Comparison of ENCODE assay signal across 1 cellular context in the genomic region with DNA sequence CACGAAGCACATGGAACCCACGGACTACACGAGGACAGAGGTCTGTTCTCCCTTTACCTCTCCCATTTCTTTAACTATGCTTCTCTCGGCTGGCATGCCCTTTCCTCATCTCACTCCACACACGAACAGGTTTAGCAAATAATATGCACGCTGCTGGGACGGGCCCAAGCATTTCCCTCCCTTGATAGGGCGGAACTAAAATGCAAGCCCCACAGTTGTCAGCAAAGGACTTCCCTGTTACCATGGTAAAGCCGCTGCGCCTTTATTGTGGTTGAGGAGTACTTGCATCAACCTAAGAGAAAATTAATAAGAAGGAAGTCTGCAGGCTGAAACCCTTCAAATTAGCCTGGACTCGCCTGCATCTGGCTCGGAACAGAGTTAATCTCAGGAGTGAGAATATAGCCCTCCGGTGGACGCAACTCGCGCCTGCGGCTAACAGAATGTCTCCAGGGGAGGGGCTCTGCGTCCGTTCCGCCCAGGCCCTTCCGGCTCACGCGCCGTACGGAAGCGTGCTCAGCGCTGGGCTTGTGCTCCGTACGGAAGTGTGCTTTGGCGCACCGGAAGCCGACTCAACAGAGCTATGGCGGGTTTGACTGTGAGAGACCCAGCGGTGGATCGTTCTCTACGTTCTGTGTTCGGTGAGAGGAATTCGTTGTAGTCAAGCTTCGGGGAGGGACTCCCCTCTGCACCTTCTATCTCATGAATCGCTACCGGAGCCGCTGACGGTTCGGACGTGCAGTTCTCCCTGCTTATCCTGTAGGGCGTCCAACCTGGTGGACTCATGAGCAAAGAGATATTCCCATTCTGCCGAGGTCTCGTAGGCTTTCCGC.
TF ChIP-seq lines count a peak whose summit lies in the region.

A gene with protein sequence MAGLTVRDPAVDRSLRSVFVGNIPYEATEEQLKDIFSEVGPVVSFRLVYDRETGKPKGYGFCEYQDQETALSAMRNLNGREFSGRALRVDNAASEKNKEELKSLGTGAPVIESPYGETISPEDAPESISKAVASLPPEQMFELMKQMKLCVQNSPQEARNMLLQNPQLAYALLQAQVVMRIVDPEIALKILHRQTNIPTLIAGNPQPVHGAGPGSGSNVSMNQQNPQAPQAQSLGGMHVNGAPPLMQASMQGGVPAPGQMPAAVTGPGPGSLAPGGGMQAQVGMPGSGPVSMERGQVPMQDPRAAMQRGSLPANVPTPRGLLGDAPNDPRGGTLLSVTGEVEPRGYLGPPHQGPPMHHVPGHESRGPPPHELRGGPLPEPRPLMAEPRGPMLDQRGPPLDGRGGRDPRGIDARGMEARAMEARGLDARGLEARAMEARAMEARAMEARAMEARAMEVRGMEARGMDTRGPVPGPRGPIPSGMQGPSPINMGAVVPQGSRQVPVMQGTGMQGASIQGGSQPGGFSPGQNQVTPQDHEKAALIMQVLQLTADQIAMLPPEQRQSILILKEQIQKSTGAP (plus strand): TSS at position 555 of the 830 bp plus-strand sequence. CDS start 26 bp downstream, at position 581.

TF ChIP-seq in A549, 52 proteins besides CTCF, POLR2A, EP300 and RAD21 (continued from another document):
- TF ChIP-seq, protein P1, sequence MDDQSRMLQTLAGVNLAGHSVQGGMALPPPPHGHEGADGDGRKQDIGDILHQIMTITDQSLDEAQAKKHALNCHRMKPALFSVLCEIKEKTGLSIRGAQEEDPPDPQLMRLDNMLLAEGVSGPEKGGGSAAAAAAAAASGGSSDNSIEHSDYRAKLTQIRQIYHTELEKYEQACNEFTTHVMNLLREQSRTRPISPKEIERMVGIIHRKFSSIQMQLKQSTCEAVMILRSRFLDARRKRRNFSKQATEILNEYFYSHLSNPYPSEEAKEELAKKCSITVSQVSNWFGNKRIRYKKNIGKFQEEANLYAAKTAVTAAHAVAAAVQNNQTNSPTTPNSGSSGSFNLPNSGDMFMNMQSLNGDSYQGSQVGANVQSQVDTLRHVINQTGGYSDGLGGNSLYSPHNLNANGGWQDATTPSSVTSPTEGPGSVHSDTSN (IDR thresholded peaks at IDR 0.05), result no peak
- TF ChIP-seq FOXS1 (CRISPR knock-in tag; IDR thresholded peaks at IDR 0.05), result no peak
- TF ChIP-seq RCOR1 (IDR thresholded peaks at IDR 0.05; ENCODE audit: low read depth, low read length), result no peak
- TF ChIP-seq, protein P2, sequence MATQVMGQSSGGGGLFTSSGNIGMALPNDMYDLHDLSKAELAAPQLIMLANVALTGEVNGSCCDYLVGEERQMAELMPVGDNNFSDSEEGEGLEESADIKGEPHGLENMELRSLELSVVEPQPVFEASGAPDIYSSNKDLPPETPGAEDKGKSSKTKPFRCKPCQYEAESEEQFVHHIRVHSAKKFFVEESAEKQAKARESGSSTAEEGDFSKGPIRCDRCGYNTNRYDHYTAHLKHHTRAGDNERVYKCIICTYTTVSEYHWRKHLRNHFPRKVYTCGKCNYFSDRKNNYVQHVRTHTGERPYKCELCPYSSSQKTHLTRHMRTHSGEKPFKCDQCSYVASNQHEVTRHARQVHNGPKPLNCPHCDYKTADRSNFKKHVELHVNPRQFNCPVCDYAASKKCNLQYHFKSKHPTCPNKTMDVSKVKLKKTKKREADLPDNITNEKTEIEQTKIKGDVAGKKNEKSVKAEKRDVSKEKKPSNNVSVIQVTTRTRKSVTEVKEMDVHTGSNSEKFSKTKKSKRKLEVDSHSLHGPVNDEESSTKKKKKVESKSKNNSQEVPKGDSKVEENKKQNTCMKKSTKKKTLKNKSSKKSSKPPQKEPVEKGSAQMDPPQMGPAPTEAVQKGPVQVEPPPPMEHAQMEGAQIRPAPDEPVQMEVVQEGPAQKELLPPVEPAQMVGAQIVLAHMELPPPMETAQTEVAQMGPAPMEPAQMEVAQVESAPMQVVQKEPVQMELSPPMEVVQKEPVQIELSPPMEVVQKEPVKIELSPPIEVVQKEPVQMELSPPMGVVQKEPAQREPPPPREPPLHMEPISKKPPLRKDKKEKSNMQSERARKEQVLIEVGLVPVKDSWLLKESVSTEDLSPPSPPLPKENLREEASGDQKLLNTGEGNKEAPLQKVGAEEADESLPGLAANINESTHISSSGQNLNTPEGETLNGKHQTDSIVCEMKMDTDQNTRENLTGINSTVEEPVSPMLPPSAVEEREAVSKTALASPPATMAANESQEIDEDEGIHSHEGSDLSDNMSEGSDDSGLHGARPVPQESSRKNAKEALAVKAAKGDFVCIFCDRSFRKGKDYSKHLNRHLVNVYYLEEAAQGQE (IDR thresholded peaks at IDR 0.05), result no peak
- no peak for TF ChIP-seq HEYL (CRISPR knock-in tag; IDR thresholded peaks at IDR 0.05)
- no peak for TF ChIP-seq CHD4 (IDR thresholded peaks at IDR 0.05; ENCODE audit: borderline replicate concordance)
- no peak for TF ChIP-seq CHD2 (IDR thresholded peaks at IDR 0.05; ENCODE audit: low read length, partially characterized antibody)
- TF ChIP-seq, protein P3, sequence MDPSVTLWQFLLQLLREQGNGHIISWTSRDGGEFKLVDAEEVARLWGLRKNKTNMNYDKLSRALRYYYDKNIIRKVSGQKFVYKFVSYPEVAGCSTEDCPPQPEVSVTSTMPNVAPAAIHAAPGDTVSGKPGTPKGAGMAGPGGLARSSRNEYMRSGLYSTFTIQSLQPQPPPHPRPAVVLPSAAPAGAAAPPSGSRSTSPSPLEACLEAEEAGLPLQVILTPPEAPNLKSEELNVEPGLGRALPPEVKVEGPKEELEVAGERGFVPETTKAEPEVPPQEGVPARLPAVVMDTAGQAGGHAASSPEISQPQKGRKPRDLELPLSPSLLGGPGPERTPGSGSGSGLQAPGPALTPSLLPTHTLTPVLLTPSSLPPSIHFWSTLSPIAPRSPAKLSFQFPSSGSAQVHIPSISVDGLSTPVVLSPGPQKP (IDR thresholded peaks at IDR 0.05; ENCODE audit: low read depth, low read length), result no peak
- TF ChIP-seq, protein P4, sequence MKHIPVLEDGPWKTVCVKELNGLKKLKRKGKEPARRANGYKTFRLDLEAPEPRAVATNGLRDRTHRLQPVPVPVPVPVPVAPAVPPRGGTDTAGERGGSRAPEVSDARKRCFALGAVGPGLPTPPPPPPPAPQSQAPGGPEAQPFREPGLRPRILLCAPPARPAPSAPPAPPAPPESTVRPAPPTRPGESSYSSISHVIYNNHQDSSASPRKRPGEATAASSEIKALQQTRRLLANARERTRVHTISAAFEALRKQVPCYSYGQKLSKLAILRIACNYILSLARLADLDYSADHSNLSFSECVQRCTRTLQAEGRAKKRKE (CRISPR knock-in tag; IDR thresholded peaks at IDR 0.05; ENCODE audit: low read depth), result no peak
- TF ChIP-seq ZC3H11A (IDR thresholded peaks at IDR 0.05), result no peak
- no peak for TF ChIP-seq EHF (CRISPR knock-in tag; IDR thresholded peaks at IDR 0.05)
- no peak for TF ChIP-seq BHLHE40 (IDR thresholded peaks at IDR 0.05; ENCODE audit: low read depth, low read length)
- TF ChIP-seq FOSB (CRISPR knock-in tag; IDR thresholded peaks at IDR 0.05), result no peak
- TF ChIP-seq CBX2 (IDR thresholded peaks at IDR 0.05; ENCODE audit: borderline replicate concordance, low read depth), result no peak
- peak; percentile 59; the same call in 1 of the 2 replicates for TF ChIP-seq RNF2 (IDR thresholded peaks at IDR 0.05; ENCODE audit: borderline replicate concordance, low read depth)
- TF ChIP-seq MYC (IDR thresholded peaks at IDR 0.05; ENCODE audit: borderline replicate concordance, low read length), result no peak; the same call in 1 of the 2 replicates
- no peak for TF ChIP-seq NPAS2 (CRISPR knock-in tag; IDR thresholded peaks at IDR 0.05; ENCODE audit: borderline replicate concordance)
- peak; percentile 1 for TF ChIP-seq ZFP36 (IDR thresholded peaks at IDR 0.05; ENCODE audit: borderline replicate concordance, partially characterized antibody)
- TF ChIP-seq TP53 (CRISPR knock-in tag; IDR thresholded peaks at IDR 0.05), result no peak
- no peak for TF ChIP-seq ZNF302 (CRISPR knock-in tag; IDR thresholded peaks at IDR 0.05)
- no peak for TF ChIP-seq EHMT2 (IDR thresholded peaks at IDR 0.05; ENCODE audit: low read depth)
- no peak for TF ChIP-seq MAFK (IDR thresholded peaks at IDR 0.05; ENCODE audit: partially characterized antibody)
- peak; percentile 98 for TF ChIP-seq KDM5A (IDR thresholded peaks at IDR 0.05)
- TF ChIP-seq RFX5 (IDR thresholded peaks at IDR 0.05), result no peak
- TF ChIP-seq NR3C1 (IDR thresholded peaks at IDR 0.05), result no peak
- TF ChIP-seq SREBF2 (IDR thresholded peaks at IDR 0.05), result no peak
- TF ChIP-seq, protein P5, sequence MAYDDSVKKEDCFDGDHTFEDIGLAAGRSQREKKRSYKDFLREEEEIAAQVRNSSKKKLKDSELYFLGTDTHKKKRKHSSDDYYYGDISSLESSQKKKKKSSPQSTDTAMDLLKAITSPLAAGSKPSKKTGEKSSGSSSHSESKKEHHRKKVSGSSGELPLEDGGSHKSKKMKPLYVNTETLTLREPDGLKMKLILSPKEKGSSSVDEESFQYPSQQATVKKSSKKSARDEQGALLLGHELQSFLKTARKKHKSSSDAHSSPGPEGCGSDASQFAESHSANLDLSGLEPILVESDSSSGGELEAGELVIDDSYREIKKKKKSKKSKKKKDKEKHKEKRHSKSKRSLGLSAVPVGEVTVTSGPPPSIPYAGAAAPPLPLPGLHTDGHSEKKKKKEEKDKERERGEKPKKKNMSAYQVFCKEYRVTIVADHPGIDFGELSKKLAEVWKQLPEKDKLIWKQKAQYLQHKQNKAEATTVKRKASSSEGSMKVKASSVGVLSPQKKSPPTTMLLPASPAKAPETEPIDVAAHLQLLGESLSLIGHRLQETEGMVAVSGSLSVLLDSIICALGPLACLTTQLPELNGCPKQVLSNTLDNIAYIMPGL (CRISPR knock-in tag; IDR thresholded peaks at IDR 0.05; ENCODE audit: borderline replicate concordance), result no peak
- TF ChIP-seq HOXB5 (CRISPR knock-in tag; IDR thresholded peaks at IDR 0.05), result no peak
- no peak for TF ChIP-seq SMC3 (IDR thresholded peaks at IDR 0.05)
- TF ChIP-seq ESRRA (IDR thresholded peaks at IDR 0.05; ENCODE audit: borderline replicate concordance, low read length), result no peak
- TF ChIP-seq, protein P6, sequence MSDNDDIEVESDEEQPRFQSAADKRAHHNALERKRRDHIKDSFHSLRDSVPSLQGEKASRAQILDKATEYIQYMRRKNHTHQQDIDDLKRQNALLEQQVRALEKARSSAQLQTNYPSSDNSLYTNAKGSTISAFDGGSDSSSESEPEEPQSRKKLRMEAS (IDR thresholded peaks at IDR 0.05), result peak; percentile 84
- TF ChIP-seq HOXB13 (CRISPR knock-in tag; IDR thresholded peaks at IDR 0.05; ENCODE audit: low read depth), result no peak
- TF ChIP-seq, protein P7, sequence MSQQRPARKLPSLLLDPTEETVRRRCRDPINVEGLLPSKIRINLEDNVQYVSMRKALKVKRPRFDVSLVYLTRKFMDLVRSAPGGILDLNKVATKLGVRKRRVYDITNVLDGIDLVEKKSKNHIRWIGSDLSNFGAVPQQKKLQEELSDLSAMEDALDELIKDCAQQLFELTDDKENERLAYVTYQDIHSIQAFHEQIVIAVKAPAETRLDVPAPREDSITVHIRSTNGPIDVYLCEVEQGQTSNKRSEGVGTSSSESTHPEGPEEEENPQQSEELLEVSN (IDR thresholded peaks at IDR 0.05; ENCODE audit: borderline replicate concordance, low read depth), result no peak; the same call in none of the 2 replicates
- TF ChIP-seq HDAC2 (IDR thresholded peaks at IDR 0.05), result no peak
- peak; percentile 30; the same call in 1 of the 2 replicates for TF ChIP-seq PHF8 (IDR thresholded peaks at IDR 0.05; ENCODE audit: borderline replicate concordance, low read depth)
- TF ChIP-seq ZSCAN20 (CRISPR knock-in tag; IDR thresholded peaks at IDR 0.05), result no peak
- TF ChIP-seq GATA3 (IDR thresholded peaks at IDR 0.05; ENCODE audit: borderline replicate concordance), result no peak
- TF ChIP-seq CEBPB (IDR thresholded peaks at IDR 0.05), result no peak
